ENCODE assay signal across 2 cellular contexts in the genomic region with DNA sequence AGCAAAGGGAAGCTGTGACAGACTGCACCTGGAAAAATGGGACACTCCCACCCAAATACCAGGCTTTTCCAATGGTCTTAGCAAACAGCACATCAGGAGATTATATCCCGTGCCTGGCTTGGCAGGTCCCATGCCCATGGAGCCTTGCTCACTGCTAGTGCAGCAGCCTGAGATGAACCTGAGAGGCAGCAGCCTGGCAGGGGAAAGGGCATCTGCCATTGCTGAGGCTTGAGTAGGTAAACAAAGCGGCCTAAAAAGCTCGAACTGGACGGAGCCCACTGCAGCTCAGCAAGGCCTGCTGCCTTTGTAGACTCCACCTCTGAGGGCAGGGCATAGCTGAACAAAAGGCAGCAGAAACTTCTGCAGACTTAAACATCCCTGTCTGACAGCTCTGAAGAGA. TPM values are rescaled to one million over a fixed set of nuclear protein-coding genes. Genes with fewer than 3 reads are reported as not detected.
"Had no signal": no experiment of that assay in that cellular context is flagged by ENCODE, and none has a peak within 500 bp of the region (broad histone marks: within the 10 kb centered on the region; RNA-seq: fewer than 3 reads in every experiment).

No MANE protein-coding gene starts in this region.

RNA-seq across cellular contexts. Expression of a gene that starts 18.9 kb away (rescaled TPM):
- total RNA-seq: GM23248, H4 had no signal
